8 cellular contexts compared by ENCODE assay signal in the genomic region with DNA sequence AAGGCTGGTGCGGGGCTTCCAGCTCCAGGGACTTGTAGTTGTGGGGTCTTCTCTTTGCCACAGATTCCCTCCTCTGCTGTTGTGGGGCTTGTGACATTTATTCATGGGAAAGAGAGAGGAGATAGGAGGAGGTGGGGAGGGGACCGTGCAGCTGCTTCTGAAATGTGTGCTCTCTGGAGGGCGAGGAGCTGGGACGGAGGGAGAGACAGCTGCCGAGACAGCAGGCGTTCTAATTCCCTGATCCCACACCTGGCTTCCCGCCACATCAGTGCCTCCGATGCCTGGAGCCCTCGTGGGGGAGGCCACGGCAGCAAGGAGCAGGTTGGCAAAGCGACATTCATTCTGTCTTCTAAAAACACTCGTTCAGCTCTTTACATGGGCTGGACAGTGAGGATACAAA.
DNase-seq lines count a peak whose midpoint lies in the region; ATAC-seq and TF ChIP-seq lines count a peak whose summit lies in the region.

No MANE protein-coding gene starts in this region.

- intact Hi-C loops in posterior cingulate gyrus (cut with DNase I) = no loop called here

- no peak for TF ChIP-seq CTCF in fibroblast of pulmonary artery (IDR thresholded peaks at IDR 0.05; ENCODE audit: low read length, missing control alignments)

- peak overlapping the region; percentile 42 for H3K4me3 ChIP-seq in fibroblast of pulmonary artery (replicated peaks; ENCODE audit: low read depth, low read length)

- DNase-seq in DMS53 treated with DMSO at 0.1 percent for 48 hours (lab: John Stamatoyannopoulos, UW; ENCODE audit: unreplicated experiment) (peak; percentile 47), NCI-H69 (lab: John Stamatoyannopoulos, UW) (peak; percentile 78), fibroblast of pulmonary artery (ENCODE audit: low read depth) (no peak), posterior cingulate gyrus (peak in 6 of 10 donors; percentile 34 to 89 (median 48)), activated gamma-delta T cell (lab: John Stamatoyannopoulos, UW) (no peak)
- DNase-seq in stimulated activated naive CD4-positive, alpha-beta T cell (lab: John Stamatoyannopoulos, UW) = no peak

- no peak for ATAC-seq in GM21515 (IDR thresholded peaks at IDR 0.05; ENCODE audit: unreplicated experiment)
- ATAC-seq in GM19035 (IDR thresholded peaks at IDR 0.05; ENCODE audit: unreplicated experiment) = no peak

Comparison
In these comparisons a context has a peak if more than half of its experiments do, and no peak if none do; other contexts are left out.
1. DNase-seq: peak in DMS53 treated with DMSO at 0.1 percent for 48 hours (single experiment), NCI-H69 (single experiment) and posterior cingulate gyrus (6 of 10); none in fibroblast of pulmonary artery (single experiment), activated gamma-delta T cell (single experiment) and stimulated activated naive CD4-positive, alpha-beta T cell (0 of 6).